ENCODE assay signal across 15 cellular contexts in genomic region chr18:13289501-13290205, GRCh38.
DNase-seq lines count a peak whose midpoint lies in the region; ATAC-seq lines count a peak whose summit lies in the region.
"Had no signal": no experiment of that assay in that cellular context is flagged by ENCODE, and none has a peak within 500 bp of the region (broad histone marks: within the 10 kb centered on the region; RNA-seq: fewer than 3 reads in every experiment).

No MANE protein-coding gene starts in this region.

- H3K27ac ChIP-seq in aorta (ENCODE audit: low read depth in 1 of 2, low read length in 2 of 2) = no peak overlapping the region
- H3K27ac ChIP-seq: parathyroid adenoma had no signal

- ATAC-seq in stimulated activated naive CD8-positive, alpha-beta T cell treated with anti-CD3 and anti-CD28 coated beads, Interleukin-15, amount 100 ng/mL, for 72 hours = no peak
- no peak for ATAC-seq in stimulated activated naive CD8-positive, alpha-beta T cell treated with anti-CD3 and anti-CD28 coated beads, Interleukin-15, Interleukin-2, amounts not matched to agents 100 U/mL and 50 U/mL, for 24 hours
- ATAC-seq in T-helper 17 cell (no peak), left ventricle myocardium superior (peak; percentile 90), aorta (ENCODE audit: low FRiP score) (peak; percentile 58), HG03097 (IDR thresholded peaks at IDR 0.05; ENCODE audit: low FRiP score, unreplicated experiment) (no peak)
- ATAC-seq: GM23338 had no signal

- peaks cover 65% of the 10 kb centered on the region for H3K4me1 Mint-ChIP-seq in stimulated activated naive CD8-positive, alpha-beta T cell treated with anti-CD3 and anti-CD28 coated beads, Interleukin-15, amount 100 ng/mL, for 72 hours
- peaks cover 39% of the 10 kb centered on the region for H3K4me1 Mint-ChIP-seq in T-helper 17 cell
- H3K4me1 Mint-ChIP-seq: GM23338 had no signal

- H3K9me3 ChIP-seq in T-helper 17 cell (ENCODE audit: control insufficient read depth, low read length, poor library complexity, severe bottlenecking) = no peaks in the 10 kb centered on the region
- H3K9me3 ChIP-seq in aorta (ENCODE audit: control insufficient read depth, low read length) = no peaks in the 10 kb centered on the region

- DNase-seq in stimulated activated naive CD8-positive, alpha-beta T cell treated with anti-CD3 and anti-CD28 coated beads, Interleukin-15, amount 100 ng/mL, for 72 hours = no peak
- DNase-seq in stimulated activated naive CD8-positive, alpha-beta T cell treated with anti-CD3 and anti-CD28 coated beads, Interleukin-15, Interleukin-2, amounts not matched to agents 100 U/mL and 50 U/mL, for 24 hours = no peak
- DNase-seq in T-helper 17 cell = no peak
- DNase-seq in left ventricle myocardium superior = peak; percentile 50
- DNase-seq in aorta = no peak
- DNase-seq in superior temporal gyrus (ENCODE audit: extremely low spot score) = no peak
- DNase-seq in SK-N-DZ (ENCODE audit: low spot score) = no peak
- DNase-seq: AML-193, foreskin melanocyte, Karpas-422, NCI-H2029 had no signal

- H3K4me3 Mint-ChIP-seq in stimulated activated naive CD8-positive, alpha-beta T cell treated with anti-CD3 and anti-CD28 coated beads, Interleukin-15, amount 100 ng/mL, for 72 hours = peak overlapping the region in 1 of 2 donors; percentile 48
- H3K4me3 Mint-ChIP-seq in T-helper 17 cell = peak overlapping the region; percentile 66
- H3K4me3 Mint-ChIP-seq: GM23338, mesothelial cell of epicardium had no signal

- no peaks in the 10 kb centered on the region for H3K27me3 ChIP-seq in aorta (ENCODE audit: control insufficient read depth in 1 of 2, insufficient read depth in 2 of 2, low read length in 1 of 2)

- peaks cover 4% of the 10 kb centered on the region for H3K36me3 Mint-ChIP-seq in T-helper 17 cell (ENCODE audit: low read depth)
- H3K36me3 Mint-ChIP-seq: mesothelial cell of epicardium had no signal

- 56 to 61% methylated on average over 7 of the region's 7 CpGs for WGBS in aorta, 2 donors

- intact Hi-C loops in left ventricle myocardium superior (cut with micrococcal nuclease) = no loop called here
- intact Hi-C loops in aorta (cut with DNase I) = loop anchor here in 1 of 2 donors (5.0 kb wide), 1 partner anchor 83 kb away; no protein-coding TSS in a partner anchor

- peaks cover 0 to 1% of the 10 kb centered on the region in 2 donors for H3K4me1 ChIP-seq in aorta (ENCODE audit: control insufficient read depth in 1 of 2, insufficient read depth in 2 of 2, low read length in 2 of 2)
- H3K4me1 ChIP-seq: parathyroid adenoma had no signal

- no peak overlapping the region for H3K4me3 ChIP-seq in aorta (ENCODE audit: low read length in 2 of 2)
- H3K4me3 ChIP-seq: GM23338 had no signal

- H3K27ac Mint-ChIP-seq in stimulated activated naive CD8-positive, alpha-beta T cell treated with anti-CD3 and anti-CD28 coated beads, Interleukin-15, amount 100 ng/mL, for 72 hours = peak overlapping the region; percentile 55 to 64
- H3K27ac Mint-ChIP-seq in T-helper 17 cell = peak overlapping the region; percentile 91
- H3K27ac Mint-ChIP-seq: GM23338, mesothelial cell of epicardium had no signal

- no peaks in the 10 kb centered on the region for H3K27me3 Mint-ChIP-seq in stimulated activated naive CD8-positive, alpha-beta T cell treated with anti-CD3 and anti-CD28 coated beads, Interleukin-15, amount 100 ng/mL, for 72 hours
- H3K27me3 Mint-ChIP-seq in T-helper 17 cell = peaks cover 4% of the 10 kb centered on the region

- no peaks in the 10 kb centered on the region for H3K36me3 ChIP-seq in aorta (ENCODE audit: control insufficient read depth in 1 of 2, insufficient read depth in 2 of 2, low read length in 1 of 2)

- H3K9me3 Mint-ChIP-seq in stimulated activated naive CD8-positive, alpha-beta T cell treated with anti-CD3 and anti-CD28 coated beads, Interleukin-15, amount 100 ng/mL, for 72 hours = no peaks in the 10 kb centered on the region
- H3K9me3 Mint-ChIP-seq: GM23338, mesothelial cell of epicardium had no signal

Comparison
In these comparisons a context has a peak if more than half of its experiments do, and no peak if none do; other contexts are left out.
1. ATAC-seq: peak in left ventricle myocardium superior (single experiment) and aorta (single experiment); none in stimulated activated naive CD8-positive, alpha-beta T cell treated with anti-CD3 and anti-CD28 coated beads, Interleukin-15, amount 100 ng/mL, for 72 hours (single experiment), stimulated activated naive CD8-positive, alpha-beta T cell treated with anti-CD3 and anti-CD28 coated beads, Interleukin-15, Interleukin-2, amounts not matched to agents 100 U/mL and 50 U/mL, for 24 hours (single experiment), T-helper 17 cell (single experiment) and HG03097 (single experiment).